ENCODE assay signal across 33 cellular contexts in the genomic region with DNA sequence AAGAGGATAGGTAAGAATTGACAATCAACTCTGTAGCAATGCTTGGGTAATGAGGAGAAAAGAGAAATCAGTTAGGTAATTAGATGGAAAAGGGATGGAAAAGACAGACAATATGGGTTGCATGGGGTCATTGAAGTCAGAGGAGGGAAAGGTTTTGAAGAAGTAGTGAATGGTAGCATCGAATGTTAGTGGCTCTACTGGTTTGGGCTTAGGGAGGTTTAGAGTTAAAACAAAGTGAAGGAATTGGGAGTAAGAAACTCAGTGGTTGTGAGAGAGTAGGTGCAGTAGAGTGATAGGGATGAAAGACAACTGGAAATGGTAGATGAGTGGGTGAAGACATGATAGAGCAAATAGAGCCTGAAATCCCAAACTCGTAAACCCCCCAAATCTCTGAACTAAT.
"Had no signal": no experiment of that assay in that cellular context is flagged by ENCODE, and none has a peak within 500 bp of the region (broad histone marks: within the 10 kb centered on the region; RNA-seq: fewer than 3 reads in every experiment).

No MANE protein-coding gene starts in this region.

- H3K27ac ChIP-seq: adrenal gland, ascending aorta, body of pancreas, brain microvascular endothelial cell, breast epithelium, cardiac muscle cell had no signal

- H3K4me1 ChIP-seq: adrenal gland, ascending aorta, body of pancreas, breast epithelium had no signal

- ATAC-seq: activated naive CD4-positive, alpha-beta T cell treated with anti-CD3 and anti-CD28 coated beads, Interleukin-2, amount 50 U/mL, for 72 hours; activated naive CD8-positive, alpha-beta T cell treated with anti-CD3 and anti-CD28 coated beads, Interleukin-2, amount 50 U/mL, for 24 hours; activated T-cell treated with anti-CD3 and anti-CD28 coated beads, Interleukin-2, amount 50 U/mL, for 4 hours; activated T-cell treated with anti-CD3 and anti-CD28 coated beads, Interleukin-2, amount 50 U/mL, for 72 hours; activated T-helper 17 cell treated with anti-CD3 and anti-CD28 coated beads, Interleukin-2, amount 50 U/mL, for 72 hours; body of pancreas had no signal

- H3K36me3 ChIP-seq: adrenal gland, ascending aorta, brain microvascular endothelial cell, breast epithelium, cardiac muscle cell had no signal

- DNase-seq: activated effector memory CD4-positive, alpha-beta T cell treated with anti-CD3 and anti-CD28 coated beads, Interleukin-2, amount 50 U/mL, for 16 hours; activated effector memory CD4-positive, alpha-beta T cell treated with Interleukin-2 at 50 U/mL for 16 hours; activated gamma-delta T cell; activated gamma-delta T cell treated with Interleukin-2 at 50 U/mL for 16 hours; activated naive CD4-positive, alpha-beta T cell; activated naive CD4-positive, alpha-beta T cell treated with anti-CD3 and anti-CD28 coated beads for 36 hours; activated naive CD4-positive, alpha-beta T cell treated with anti-CD3 and anti-CD28 coated beads, Interleukin-2, amount 10 ng/mL, durations not matched to agents 7 days and 5 days; activated naive CD4-positive, alpha-beta T cell treated with anti-CD3 and anti-CD28 coated beads, Interleukin-2, amount 50 U/mL, for 16 hours; activated naive CD4-positive, alpha-beta T cell treated with Interleukin-2 at 50 U/mL for 16 hours; activated naive CD8-positive, alpha-beta T cell treated with anti-CD3 and anti-CD28 coated beads for 36 hours; activated naive CD8-positive, alpha-beta T cell treated with anti-CD3 and anti-CD28 coated beads, Interleukin-2, amount 10 ng/mL, durations not matched to agents 7 days and 5 days; activated naive CD8-positive, alpha-beta T cell treated with anti-CD3 and anti-CD28 coated beads, Interleukin-2, amount 50 U/mL, for 24 hours; activated T-cell treated with anti-CD3 and anti-CD28 coated beads, Interleukin-2, amount 50 U/mL, for 24 hours; activated T-cell treated with anti-CD3 and anti-CD28 coated beads, Interleukin-2, amount 50 U/mL, for 4 hours; activated T-cell treated with anti-CD3 and anti-CD28 coated beads, Interleukin-2, amount 50 U/mL, for 48 hours; activated T-cell treated with anti-CD3 and anti-CD28 coated beads, Interleukin-2, amount 50 U/mL, for 72 hours; adrenal gland; amniotic stem cell; amygdala; anterior cingulate cortex; aorta; body of pancreas; brain microvascular endothelial cell; caudate nucleus; central memory CD4-positive, alpha-beta T cell; cerebellar nuclear complex had no signal

- H3K27me3 ChIP-seq: adrenal gland, ascending aorta, body of pancreas, brain microvascular endothelial cell, breast epithelium, cardiac muscle cell had no signal

- H3K4me3 ChIP-seq: adrenal gland, ascending aorta, body of pancreas, breast epithelium, cardiac muscle cell had no signal

- H3K9me3 ChIP-seq: adrenal gland, ascending aorta, body of pancreas, breast epithelium had no signal

- FAIRE-seq: astrocyte, bronchial epithelial cell had no signal
